26 cellular contexts compared by ENCODE assay signal in genomic region chr14:89315493-89316456, GRCh38.
DNase-seq lines count a peak whose midpoint lies in the region; ATAC-seq and TF ChIP-seq lines count a peak whose summit lies in the region.
"Had no signal": no experiment of that assay in that cellular context is flagged by ENCODE, and none has a peak within 500 bp of the region (broad histone marks: within the 10 kb centered on the region; RNA-seq: fewer than 3 reads in every experiment).

No MANE protein-coding gene starts in this region.

- no peaks in the 10 kb centered on the region for H3K79me1 ChIP-seq in trophoblast cell (ENCODE audit: low read length)

- POLR2A ChIA-PET in MCF 10A (lab: Yijun Ruan, JAX) = no interaction called here

- peak overlapping the region; percentile 67 for H3K23ac ChIP-seq in trophoblast cell (ENCODE audit: low read length)

- peak overlapping the region; percentile 31 to 57 for H3K27ac Mint-ChIP-seq in activated naive CD4-positive, alpha-beta T cell treated with anti-CD3 and anti-CD28 coated beads, Interleukin-2, amount 50 U/mL, for 72 hours
- no peak overlapping the region for H3K27ac Mint-ChIP-seq in activated naive CD4-positive, alpha-beta T cell treated with anti-CD3 and anti-CD28 coated beads for 36 hours
- H3K27ac Mint-ChIP-seq in T-helper 17 cell (peak overlapping the region; percentile 53), MCF 10A (ENCODE audit: low read depth, unreplicated experiment) (no peak overlapping the region)
- H3K27ac Mint-ChIP-seq: activated CD8-positive, alpha-beta memory T cell treated with anti-CD3 and anti-CD28 coated beads, Interleukin-2, amount 10 ng/mL, durations not matched to agents 7 days and 5 days; activated naive CD4-positive, alpha-beta T cell treated with anti-CD3 and anti-CD28 coated beads, Interleukin-2, amount 10 ng/mL, durations not matched to agents 7 days and 5 days; progenitor cell of endocrine pancreas; T-helper 2 cell treated with Interferon-gamma antibody and Interleukin-4, amounts not matched to agents 5 μg/mL and 100 μg/mL, for 36 hours had no signal

- peaks cover 44% of the 10 kb centered on the region for H3K4me1 Mint-ChIP-seq in activated naive CD4-positive, alpha-beta T cell treated with anti-CD3 and anti-CD28 coated beads for 36 hours (ENCODE audit: low read depth)
- H3K4me1 Mint-ChIP-seq in T-helper 17 cell (peaks cover 11% of the 10 kb centered on the region), MCF 10A (ENCODE audit: insufficient read depth, unreplicated experiment) (no peaks in the 10 kb centered on the region)

- no peak overlapping the region for H2BK12ac ChIP-seq in trophoblast cell (ENCODE audit: low read length)

- H2BK5ac ChIP-seq in trophoblast cell (ENCODE audit: low read depth, low read length, poor library complexity) = no peak overlapping the region

- peaks cover 0 to 21% of the 10 kb centered on the region in 2 donors for H3K9me3 Mint-ChIP-seq in activated naive CD4-positive, alpha-beta T cell treated with anti-CD3 and anti-CD28 coated beads, Interleukin-2, amount 50 U/mL, for 72 hours
- H3K9me3 Mint-ChIP-seq in activated naive CD4-positive, alpha-beta T cell treated with anti-CD3 and anti-CD28 coated beads for 36 hours = peaks cover 12% of the 10 kb centered on the region
- H3K9me3 Mint-ChIP-seq in MCF 10A (ENCODE audit: unreplicated experiment) = peaks cover 8% of the 10 kb centered on the region

- H4K8ac ChIP-seq in trophoblast cell (ENCODE audit: low read depth, low read length) = no peak overlapping the region

- H4K12ac ChIP-seq in trophoblast cell (ENCODE audit: low read depth, low read length) = no peak overlapping the region

- H3K4me1 ChIP-seq in trophoblast cell (ENCODE audit: control insufficient read depth in 1 of 2, insufficient read depth in 2 of 2, low read length in 2 of 2) (peaks cover 5 to 11% of the 10 kb centered on the region in 2 experiments), tibial artery (peaks cover 0 to 13% (median 4%) of the 10 kb centered on the region in 4 donors)
- H3K4me1 ChIP-seq: esophagus squamous epithelium, lower lobe of right lung had no signal

- no peak for TF ChIP-seq CTCF in tibial artery (IDR thresholded peaks at IDR 0.05)
- no peak for TF ChIP-seq CTCF in MCF 10A (IDR thresholded peaks at IDR 0.05; ENCODE audit: unreplicated experiment)

- H3K79me2 ChIP-seq in trophoblast cell (ENCODE audit: control insufficient read depth, insufficient read depth, low read length, poor library complexity) = no peaks in the 10 kb centered on the region

- H3K36me3 ChIP-seq in trophoblast cell (ENCODE audit: control insufficient read depth in 1 of 2, insufficient read depth in 2 of 2, low read length in 2 of 2) (peaks cover 5 to 9% of the 10 kb centered on the region in 2 experiments), tibial artery (peaks cover 0 to 5% (median 0%) of the 10 kb centered on the region in 3 donors)
- H3K36me3 ChIP-seq: lower lobe of right lung, sigmoid colon had no signal

- H3K4me3 ChIP-seq in trophoblast cell (ENCODE audit: low read depth, low read length) (peak overlapping the region; percentile 13), tibial artery (no peak overlapping the region)
- H3K4me3 ChIP-seq: esophagus squamous epithelium, lower lobe of right lung, sigmoid colon had no signal

- BruUV-seq in MCF 10A (replicated peaks; lab: Mats Ljungman, UMichigan) = no TSS peak

- no peak overlapping the region for H3K4me2 ChIP-seq in trophoblast cell (ENCODE audit: low read length)

- no peak for ATAC-seq in activated naive CD4-positive, alpha-beta T cell treated with anti-CD3 and anti-CD28 coated beads, Interleukin-2, amount 50 U/mL, for 72 hours
- ATAC-seq in T-helper 17 cell (no peak), GM21825 (IDR thresholded peaks at IDR 0.05; ENCODE audit: unreplicated experiment) (no peak)
- ATAC-seq: activated CD8-positive, alpha-beta memory T cell treated with anti-CD3 and anti-CD28 coated beads, Interleukin-2, amount 10 ng/mL, durations not matched to agents 7 days and 5 days; stimulated activated naive B cell treated with anti-CD40 and anti-IgM and Interleukin-4, amounts not matched to agents 10 μg/mL and 1 μg/mL and 100 μg/mL, for 72 hours had no signal

- no peak overlapping the region for H2AK5ac ChIP-seq in trophoblast cell (ENCODE audit: low read length)

- H3K36me3 Mint-ChIP-seq in activated naive CD4-positive, alpha-beta T cell treated with anti-CD3 and anti-CD28 coated beads, Interleukin-2, amount 50 U/mL, for 72 hours = peaks cover 34 to 64% of the 10 kb centered on the region in 2 donors
- H3K36me3 Mint-ChIP-seq in activated naive CD4-positive, alpha-beta T cell treated with anti-CD3 and anti-CD28 coated beads for 36 hours (ENCODE audit: low read depth) = peaks cover 35% of the 10 kb centered on the region
- H3K36me3 Mint-ChIP-seq in T-helper 17 cell (ENCODE audit: low read depth) (peaks cover 3% of the 10 kb centered on the region), MCF 10A (ENCODE audit: insufficient read depth, unreplicated experiment) (no peaks in the 10 kb centered on the region)

- CTCF ChIA-PET in activated naive CD4-positive, alpha-beta T cell treated with anti-CD3 and anti-CD28 coated beads for 36 hours (lab: Charles Lee) = no interaction called here
- CTCF ChIA-PET in MCF 10A (lab: Yijun Ruan, JAX) = interaction anchor here (1.1 kb wide), 1 partner anchor 64 kb away, joined by 4 read pairs; no protein-coding TSS in a partner anchor

- no peaks in the 10 kb centered on the region for H3K27me3 Mint-ChIP-seq in activated naive CD4-positive, alpha-beta T cell treated with anti-CD3 and anti-CD28 coated beads for 36 hours (ENCODE audit: low read depth)
- no peaks in the 10 kb centered on the region for H3K27me3 Mint-ChIP-seq in T-helper 17 cell
- no peaks in the 10 kb centered on the region for H3K27me3 Mint-ChIP-seq in MCF 10A (ENCODE audit: insufficient read depth, unreplicated experiment)
- H3K27me3 Mint-ChIP-seq: activated CD8-positive, alpha-beta memory T cell treated with anti-CD3 and anti-CD28 coated beads, Interleukin-2, amount 10 ng/mL, durations not matched to agents 7 days and 5 days; activated naive CD4-positive, alpha-beta T cell treated with anti-CD3 and anti-CD28 coated beads, Interleukin-2, amount 10 ng/mL, durations not matched to agents 7 days and 5 days; CD4-positive, alpha-beta memory T cell; progenitor cell of endocrine pancreas; stimulated activated naive B cell treated with anti-CD40 and anti-IgM and Interleukin-4, amounts not matched to agents 10 μg/mL and 1 μg/mL and 100 μg/mL, for 72 hours had no signal

- H3K14ac ChIP-seq in trophoblast cell (ENCODE audit: low read length) = no peak overlapping the region

- no peak overlapping the region for H4K91ac ChIP-seq in trophoblast cell (ENCODE audit: low read depth, low read length)

- no peak overlapping the region for H2BK120ac ChIP-seq in trophoblast cell (ENCODE audit: insufficient read depth, low read length, poor library complexity)

- DNase-seq in activated naive CD4-positive, alpha-beta T cell treated with anti-CD3 and anti-CD28 coated beads, Interleukin-2, amount 50 U/mL, for 72 hours (ENCODE audit: low spot score in 2 of 2) = no peak
- DNase-seq in activated naive CD4-positive, alpha-beta T cell treated with anti-CD3 and anti-CD28 coated beads for 36 hours = no peak
- DNase-seq in T-helper 17 cell (no peak), left kidney (ENCODE audit: low read depth, low spot score) (peak; percentile 63), trophoblast cell (no peak), tibial artery (no peak), MCF 10A (ENCODE audit: unreplicated experiment) (no peak)
- DNase-seq: 8988T; activated CD4-positive, alpha-beta T cell treated with anti-CD3 and anti-CD28 coated beads, Interleukin-2, amount 50 U/mL, for 1 hour; activated CD8-positive, alpha-beta memory T cell treated with anti-CD3 and anti-CD28 coated beads, Interleukin-2, amount 10 ng/mL, durations not matched to agents 7 days and 5 days; activated naive CD4-positive, alpha-beta T cell treated with anti-CD3 and anti-CD28 coated beads, Interleukin-2, amount 10 ng/mL, durations not matched to agents 7 days and 5 days; CD4-positive, alpha-beta memory T cell; dermis blood vessel endothelial cell; esophagus squamous epithelium; foreskin melanocyte; Kasumi-1; lower lobe of right lung; NCI-H146; NCI-H2107; sigmoid colon; stimulated activated CD4-positive, alpha-beta T cell treated with anti-CD3 and anti-CD28 coated beads, Interleukin-4, amount 100 ng/mL, for 4 hours; stimulated activated naive B cell treated with anti-CD40 and anti-IgM and Interleukin-4, amounts not matched to agents 10 μg/mL and 1 μg/mL and 100 μg/mL, for 72 hours had no signal

- H3K27me3 ChIP-seq in trophoblast cell (ENCODE audit: insufficient read depth, low read length) (no peaks in the 10 kb centered on the region), tibial artery (no peaks in the 10 kb centered on the region)
- H3K27me3 ChIP-seq: esophagus squamous epithelium, sigmoid colon had no signal

- H3K4ac ChIP-seq in trophoblast cell (ENCODE audit: low read depth, low read length) = no peak overlapping the region

- H3K9me3 ChIP-seq in T-helper 17 cell (ENCODE audit: control insufficient read depth, low read length, poor library complexity, severe bottlenecking) = no peaks in the 10 kb centered on the region
- peaks cover 2% of the 10 kb centered on the region for H3K9me3 ChIP-seq in trophoblast cell (ENCODE audit: insufficient read depth, low read depth, low read length)
- H3K9me3 ChIP-seq in tibial artery = no peaks in the 10 kb centered on the region
- H3K9me3 ChIP-seq: esophagus squamous epithelium, lower lobe of right lung had no signal

- no peak overlapping the region for H3K4me3 Mint-ChIP-seq in activated naive CD4-positive, alpha-beta T cell treated with anti-CD3 and anti-CD28 coated beads for 36 hours
- H3K4me3 Mint-ChIP-seq in T-helper 17 cell (no peak overlapping the region), MCF 10A (ENCODE audit: unreplicated experiment) (no peak overlapping the region)
- H3K4me3 Mint-ChIP-seq: activated CD8-positive, alpha-beta memory T cell treated with anti-CD3 and anti-CD28 coated beads, Interleukin-2, amount 10 ng/mL, durations not matched to agents 7 days and 5 days; activated naive CD4-positive, alpha-beta T cell treated with anti-CD3 and anti-CD28 coated beads, Interleukin-2, amount 10 ng/mL, durations not matched to agents 7 days and 5 days; CD4-positive, alpha-beta memory T cell; stimulated activated naive B cell treated with anti-CD40 and anti-IgM and Interleukin-4, amounts not matched to agents 10 μg/mL and 1 μg/mL and 100 μg/mL, for 72 hours; T-helper 2 cell treated with Interferon-gamma antibody and Interleukin-4, amounts not matched to agents 5 μg/mL and 100 μg/mL, for 36 hours had no signal

- H3K9ac ChIP-seq in trophoblast cell (ENCODE audit: low read length) = no peak overlapping the region

- WGBS in trophoblast cell (ENCODE audit: extremely low coverage, insufficient coverage, insufficient read length) = no CpG with 5 or more reads among the region's 10 CpGs

- H3K18ac ChIP-seq in trophoblast cell (ENCODE audit: low read length) = no peak overlapping the region

- intact Hi-C loops in activated naive CD4-positive, alpha-beta T cell treated with anti-CD3 and anti-CD28 coated beads for 36 hours (cut with micrococcal nuclease) = loop anchor here (10.0 kb wide), 1 partner anchor 599 kb away; no protein-coding TSS in a partner anchor
- intact Hi-C loops in tibial artery (cut with DNase I; ENCODE audit: low total_unique reads) = no loop called here
- intact Hi-C loops in MCF 10A (cut with micrococcal nuclease) = no loop called here

- H2AFZ ChIP-seq in trophoblast cell (ENCODE audit: insufficient read depth, low read length, poor library complexity) = no peak overlapping the region

- H3K27ac ChIP-seq in trophoblast cell (ENCODE audit: low read depth, low read length) (no peak overlapping the region), tibial artery (no peak overlapping the region)
- H3K27ac ChIP-seq: esophagus squamous epithelium, lower lobe of right lung, sigmoid colon, VCaP had no signal

Comparison
In these comparisons a context has a peak if more than half of its experiments do, and no peak if none do; other contexts are left out.
1. H3K27ac Mint-ChIP-seq: peak in activated naive CD4-positive, alpha-beta T cell treated with anti-CD3 and anti-CD28 coated beads, Interleukin-2, amount 50 U/mL, for 72 hours (2 of 2) and T-helper 17 cell (single experiment); none in activated naive CD4-positive, alpha-beta T cell treated with anti-CD3 and anti-CD28 coated beads for 36 hours (single experiment) and MCF 10A (single experiment).